18 cellular contexts compared by ENCODE assay signal in the genomic region with DNA sequence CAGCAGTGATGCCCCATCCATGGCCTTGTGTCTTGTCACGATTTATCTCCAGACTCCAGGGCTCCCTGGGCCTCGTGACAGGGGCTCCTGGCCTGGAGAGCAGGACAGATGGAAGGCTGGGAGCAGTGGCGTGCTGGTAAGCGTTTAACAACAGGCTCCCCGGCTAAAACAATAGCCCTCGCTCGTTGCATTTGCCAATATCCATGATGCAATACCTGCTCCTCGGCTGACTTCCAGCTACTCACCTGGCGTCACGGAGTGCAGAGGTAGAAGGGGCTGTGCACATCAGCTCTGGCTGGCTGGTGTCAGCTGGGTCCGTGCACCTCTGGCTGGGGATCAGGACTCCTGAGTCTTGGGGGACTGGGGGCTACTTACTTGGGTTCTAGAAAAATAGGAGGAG. TPM values are rescaled to one million over a fixed set of nuclear protein-coding genes. Genes with fewer than 3 reads are reported as not detected.
DNase-seq lines count a peak whose midpoint lies in the region; ATAC-seq and TF ChIP-seq lines count a peak whose summit lies in the region.
"Had no signal": no experiment of that assay in that cellular context is flagged by ENCODE, and none has a peak within 500 bp of the region (broad histone marks: within the 10 kb centered on the region; RNA-seq: fewer than 3 reads in every experiment).

No MANE protein-coding gene starts in this region.

- 0 out of 2 replicates have a peak overlapping the region, but pooled peaks have one; percentile 53 for H3K27ac Mint-ChIP-seq in WTC11
- H3K27ac Mint-ChIP-seq: stimulated activated memory B cell treated with anti-CD40 and anti-IgM and Interleukin-4, amounts not matched to agents 10 μg/mL and 1 μg/mL and 100 μg/mL, for 72 hours had no signal

- no peaks in the 10 kb centered on the region for H3K9me3 Mint-ChIP-seq in WTC11
- H3K9me3 Mint-ChIP-seq: stimulated activated memory B cell treated with anti-CD40 and anti-IgM and Interleukin-4, amounts not matched to agents 10 μg/mL and 1 μg/mL and 100 μg/mL, for 72 hours had no signal

- peaks cover 14% of the 10 kb centered on the region; the same call in 1 of the 2 replicates for H3K4me1 ChIP-seq in HUES6 (ENCODE audit: control insufficient read depth, insufficient read depth, low read length)

- H3K4me1 Mint-ChIP-seq in WTC11, result peaks cover 23% of the 10 kb centered on the region

- POLR2A ChIA-PET in WTC11 (lab: Charles Lee), result interaction anchor here (0.6 to 1.6 kb wide), 6 partner anchors 9 to 64 kb away, joined by 4 to 10 read pairs (median 4); no protein-coding TSS in a partner anchor

- H3K9ac ChIP-seq in HUES6 (ENCODE audit: low read length), result peak overlapping the region; percentile 36

- H3K36me3 Mint-ChIP-seq in WTC11, result no peaks in the 10 kb centered on the region
- H3K36me3 Mint-ChIP-seq: stimulated activated memory B cell treated with anti-CD40 and anti-IgM and Interleukin-4, amounts not matched to agents 10 μg/mL and 1 μg/mL and 100 μg/mL, for 72 hours had no signal

- CTCF ChIA-PET in WTC11 (lab: Charles Lee), result interaction anchor here (1.0 to 11.1 kb wide), 8 partner anchors 7 to 109 kb away, joined by 3 to 152 read pairs (median 5); a partner anchor contains a TSS

- DNase-seq in COLO668 (lab: John Stamatoyannopoulos, UW; ENCODE audit: unreplicated experiment) (peak; percentile 56), WTC11 (ENCODE audit: low spot score) (peak; percentile 71), left lobe of liver (ENCODE audit: low spot score) (no peak), NCI-H187 treated with DMSO at 0.1 percent for 48 hours (lab: John Stamatoyannopoulos, UW) (no peak), SKM-1 treated with dmso at 0.1 percent for 144 hours (lab: John Stamatoyannopoulos, UW; ENCODE audit: unreplicated experiment) (no peak)
- no peak for DNase-seq in activated CD4-positive, alpha-beta T cell treated with anti-CD3 and anti-CD28 coated beads, Interleukin-2, amount 50 U/mL, for 4 hours
- DNase-seq in activated CD4-positive, alpha-beta T cell treated with anti-CD3 and anti-CD28 coated beads for 1 hour, result no peak
- DNase-seq: activated T-cell treated with anti-CD3 and anti-CD28 coated beads for 4 hours; DND-41; MG63; stimulated activated CD4-positive, alpha-beta T cell treated with anti-CD3 and anti-CD28 coated beads, Interleukin-4, amount 100 ng/mL, for 1 hour had no signal

- no peak overlapping the region for H3K4me3 ChIP-seq in HUES6 (ENCODE audit: low read depth, low read length)
- H3K4me3 ChIP-seq: coronary artery, GM12878, MG63, right atrium auricular region, vagina had no signal

- no peaks in the 10 kb centered on the region for H3K9me3 ChIP-seq in HUES6 (ENCODE audit: control insufficient read depth, insufficient read depth, low read depth, low read length)
- H3K9me3 ChIP-seq: MG63, right atrium auricular region, vagina had no signal

- TF ChIP-seq CTCF in WTC11 (IDR thresholded peaks at IDR 0.05), result no peak

- peaks cover 59% of the 10 kb centered on the region for H3K27me3 ChIP-seq in HUES6 (ENCODE audit: control insufficient read depth, insufficient read depth, low read length)

- no peaks in the 10 kb centered on the region for H3K36me3 ChIP-seq in HUES6 (ENCODE audit: control insufficient read depth, insufficient read depth, low read length)
- H3K36me3 ChIP-seq: MG63, right atrium auricular region, vagina had no signal

- peaks cover 3% of the 10 kb centered on the region; the same call in 1 of the 2 replicates for H3K27me3 Mint-ChIP-seq in WTC11 (ENCODE audit: low read depth)

- H3K4me3 Mint-ChIP-seq in WTC11, result no peak overlapping the region
- H3K4me3 Mint-ChIP-seq: stimulated activated memory B cell treated with anti-CD40 and anti-IgM and Interleukin-4, amounts not matched to agents 10 μg/mL and 1 μg/mL and 100 μg/mL, for 72 hours had no signal

- peak; percentile 31 for ATAC-seq in WTC11
- peak; percentile 70 for ATAC-seq in left lobe of liver
- ATAC-seq: GM12878; stimulated activated memory B cell treated with anti-CD40 and anti-IgM and Interleukin-4, amounts not matched to agents 10 μg/mL and 1 μg/mL and 100 μg/mL, for 72 hours had no signal

- H3K27ac ChIP-seq in HUES6 (ENCODE audit: low read depth, low read length), result no peak overlapping the region
- H3K27ac ChIP-seq: coronary artery, right atrium auricular region, vagina had no signal

TF ChIP-seq in WTC11, 78 proteins besides CTCF, POLR2A, EP300 and RAD21:
- TF ChIP-seq ATF1 (CRISPR knock-in tag; IDR thresholded peaks at IDR 0.05), result no peak
- TF ChIP-seq, protein P1, sequence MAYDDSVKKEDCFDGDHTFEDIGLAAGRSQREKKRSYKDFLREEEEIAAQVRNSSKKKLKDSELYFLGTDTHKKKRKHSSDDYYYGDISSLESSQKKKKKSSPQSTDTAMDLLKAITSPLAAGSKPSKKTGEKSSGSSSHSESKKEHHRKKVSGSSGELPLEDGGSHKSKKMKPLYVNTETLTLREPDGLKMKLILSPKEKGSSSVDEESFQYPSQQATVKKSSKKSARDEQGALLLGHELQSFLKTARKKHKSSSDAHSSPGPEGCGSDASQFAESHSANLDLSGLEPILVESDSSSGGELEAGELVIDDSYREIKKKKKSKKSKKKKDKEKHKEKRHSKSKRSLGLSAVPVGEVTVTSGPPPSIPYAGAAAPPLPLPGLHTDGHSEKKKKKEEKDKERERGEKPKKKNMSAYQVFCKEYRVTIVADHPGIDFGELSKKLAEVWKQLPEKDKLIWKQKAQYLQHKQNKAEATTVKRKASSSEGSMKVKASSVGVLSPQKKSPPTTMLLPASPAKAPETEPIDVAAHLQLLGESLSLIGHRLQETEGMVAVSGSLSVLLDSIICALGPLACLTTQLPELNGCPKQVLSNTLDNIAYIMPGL (CRISPR knock-in tag; IDR thresholded peaks at IDR 0.05), result 0 out of 2 replicates have a peak, but pooled peaks have one; percentile 6
- TF ChIP-seq, protein P2, sequence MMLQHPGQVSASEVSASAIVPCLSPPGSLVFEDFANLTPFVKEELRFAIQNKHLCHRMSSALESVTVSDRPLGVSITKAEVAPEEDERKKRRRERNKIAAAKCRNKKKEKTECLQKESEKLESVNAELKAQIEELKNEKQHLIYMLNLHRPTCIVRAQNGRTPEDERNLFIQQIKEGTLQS (CRISPR knock-in tag; conservative IDR thresholded peaks at IDR 0.05), result peak; percentile 80; the same call in 1 of the 2 replicates
- peak; percentile 96 for TF ChIP-seq GABPB1 (CRISPR knock-in tag; IDR thresholded peaks at IDR 0.05)
- TF ChIP-seq, protein P3, sequence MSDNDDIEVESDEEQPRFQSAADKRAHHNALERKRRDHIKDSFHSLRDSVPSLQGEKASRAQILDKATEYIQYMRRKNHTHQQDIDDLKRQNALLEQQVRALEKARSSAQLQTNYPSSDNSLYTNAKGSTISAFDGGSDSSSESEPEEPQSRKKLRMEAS (CRISPR knock-in tag; IDR thresholded peaks at IDR 0.05), result peak; percentile 6; the same call in 1 of the 2 replicates
TF ChIP-seq in WTC11: peak in this region for 4.

RNA-seq across cellular contexts. Expression of a gene that starts 1.5 kb away (rescaled TPM):
- total RNA-seq in WTC11 (2021) (27.3 to 28.5 TPM (median 28.2 TPM) in 3 replicates), left lobe of liver (0.58 TPM)
- total RNA-seq: GM12878, NCI-H460 had no signal

RNA-seq across cellular contexts. Expression of a gene that starts 8.1 kb away (rescaled TPM):
- total RNA-seq in WTC11 (2021), result 41.2 to 49.0 TPM (median 43.3 TPM) in 3 replicates
- total RNA-seq in left lobe of liver, result 0.96 TPM

RNA-seq across cellular contexts. Expression of a gene that starts 14.4 kb away (rescaled TPM):
- 76.5 to 94.2 TPM (median 88.7 TPM) in 3 replicates for total RNA-seq in WTC11 (2021)
- 9.6 TPM for total RNA-seq in left lobe of liver

RNA-seq across cellular contexts. Expression of a gene that starts 14.5 kb away (rescaled TPM):
- total RNA-seq in WTC11 (2021), result 76.0 to 84.0 TPM (median 83.2 TPM) in 3 replicates
- total RNA-seq in left lobe of liver, result 11.2 TPM

RNA-seq across cellular contexts. Expression of a gene that starts 18.1 kb away (rescaled TPM):
- total RNA-seq in WTC11 (2021) (78.9 to 87.0 TPM (median 79.5 TPM) in 3 replicates), left lobe of liver (4.3 TPM)

Comparison
In these comparisons a context has a peak if more than half of its experiments do, and no peak if none do; other contexts are left out.
1. DNase-seq: peak in COLO668 (single experiment) and WTC11 (single experiment); none in left lobe of liver (single experiment), activated CD4-positive, alpha-beta T cell treated with anti-CD3 and anti-CD28 coated beads, Interleukin-2, amount 50 U/mL, for 4 hours (0 of 2), NCI-H187 treated with DMSO at 0.1 percent for 48 hours (single experiment), activated CD4-positive, alpha-beta T cell treated with anti-CD3 and anti-CD28 coated beads for 1 hour (single experiment) and SKM-1 treated with dmso at 0.1 percent for 144 hours (single experiment).
2. RNA of a gene that starts 1.5 kb away (total RNA-seq): 27.3 to 28.5 TPM in WTC11; 0.58 TPM in left lobe of liver (single experiment); every median in the first group is over 10 times any median in the second.
3. RNA of a gene that starts 8.1 kb away (total RNA-seq): 41.2 to 49.0 TPM in WTC11; 0.96 TPM in left lobe of liver (single experiment); every median in the first group is over 10 times any median in the second.